30 cellular contexts compared by ENCODE assay signal in genomic region chr20:47591231-47591630, GRCh38.
A peak's percentile ranks its signal among the peaks of the same experiment; 100 is the strongest.
DNase-seq lines count a peak whose midpoint lies in the region; ATAC-seq and TF ChIP-seq lines count a peak whose summit lies in the region.
"Had no signal": no experiment of that assay in that cellular context is flagged by ENCODE, and none has a peak within 500 bp of the region (broad histone marks: within the 10 kb centered on the region; RNA-seq: fewer than 3 reads in every experiment).

No MANE protein-coding gene starts in this region.

- no peak overlapping the region for H3T11ph ChIP-seq in H9 (ENCODE audit: low read length)

- TF ChIP-seq CTCF in H9 (conservative IDR thresholded peaks at IDR 0.05): no peak
- TF ChIP-seq CTCF in GM23338 (conservative IDR thresholded peaks at IDR 0.05; ENCODE audit: low read depth in 2 of 2): no peak

- no peak overlapping the region for H3K14ac ChIP-seq in H9 (ENCODE audit: insufficient read depth, low read length)

- H3K9me3 ChIP-seq in H9 (ENCODE audit: control insufficient read depth, low read depth, low read length): no peaks in the 10 kb centered on the region
- H3K9me3 ChIP-seq in naive thymus-derived CD4-positive, alpha-beta T cell (ENCODE audit: control insufficient read depth in 2 of 3, low read length in 3 of 3): no peaks in the 10 kb centered on the region
- H3K9me3 ChIP-seq: Caco-2, heart left ventricle, pancreas had no signal

- H3K27ac ChIP-seq in H9 (ENCODE audit: insufficient read length, low read depth, low read length) (no peak overlapping the region), GM23338 (ENCODE audit: low read depth) (no peak overlapping the region)
- no peak overlapping the region for H3K27ac ChIP-seq in naive thymus-derived CD4-positive, alpha-beta T cell (ENCODE audit: low read depth, low read length)
- H3K27ac ChIP-seq: coronary artery, heart left ventricle, pancreas had no signal

- H3K27me3 ChIP-seq in H9 (ENCODE audit: insufficient read depth, low read length): no peaks in the 10 kb centered on the region
- H3K27me3 ChIP-seq in naive thymus-derived CD4-positive, alpha-beta T cell (ENCODE audit: control insufficient read depth in 2 of 2, insufficient read depth in 2 of 2, low read length in 2 of 2): no peaks in the 10 kb centered on the region
- H3K27me3 ChIP-seq in GM23338 (ENCODE audit: insufficient read depth): no peaks in the 10 kb centered on the region
- H3K27me3 ChIP-seq: heart left ventricle, pancreas had no signal

- H2BK120ac ChIP-seq in H9 (ENCODE audit: low read depth, low read length, poor library complexity, severe bottlenecking): no peak overlapping the region

- no peak overlapping the region for H4K91ac ChIP-seq in H9 (ENCODE audit: insufficient read length, low read depth, low read length)

- no peak for DNase-seq in activated T-cell treated with anti-CD3 and anti-CD28 coated beads, Interleukin-2, amount 50 U/mL, for 24 hours
- DNase-seq in activated T-cell treated with anti-CD3 and anti-CD28 coated beads, Interleukin-2, amount 50 U/mL, for 4 hours: no peak
- DNase-seq in H9 (no peak), G401 (ENCODE audit: low spot score) (no peak), GM23338 (ENCODE audit: low spot score) (no peak)
- DNase-seq in naive thymus-derived CD4-positive, alpha-beta T cell: no peak
- DNase-seq: activated gamma-delta T cell; aorta; Caco-2; DMS79; effector memory CD4-positive, alpha-beta T cell; GF-D8; heart left ventricle; KG1; MM.1S; NCI-H1417; NCI-H2029 treated with DMSO at 0.1 percent for 48 hours; NCI-H2227 treated with DMSO at 0.1 percent for 48 hours; NCI-H69; pancreas; retina; RPMI8226; small intestine had no signal

- H3K4me2 ChIP-seq in H9 (ENCODE audit: insufficient read depth, insufficient read length, low read length) (no peak overlapping the region), GM23338 (no peak overlapping the region)

- peaks cover 5% of the 10 kb centered on the region for H3K79me1 ChIP-seq in H9 (ENCODE audit: insufficient read depth, low read depth, low read length, poor library complexity, severe bottlenecking)

- H3K4ac ChIP-seq in H9 (ENCODE audit: low read depth, low read length): no peak overlapping the region

- H3K9me2 ChIP-seq in GM23338 (ENCODE audit: insufficient read depth): no peaks in the 10 kb centered on the region

- no peaks in the 10 kb centered on the region for H4K20me1 ChIP-seq in H9 (ENCODE audit: control insufficient read depth, insufficient read depth, insufficient read length)
- no peaks in the 10 kb centered on the region for H4K20me1 ChIP-seq in GM23338 (replicated peaks; ENCODE audit: insufficient read depth)

- H3K23me2 ChIP-seq in H9 (ENCODE audit: insufficient read length, low read depth, low read length, poor library complexity, severe bottlenecking): no peaks in the 10 kb centered on the region

- no peak overlapping the region for H2BK20ac ChIP-seq in H9 (ENCODE audit: low read depth, low read length, poor library complexity, severe bottlenecking)

- no peak overlapping the region for H4K8ac ChIP-seq in H9 (replicated peaks; ENCODE audit: insufficient read length, low read depth, low read length)

- H2BK5ac ChIP-seq in H9 (ENCODE audit: insufficient read length, low read length): no peak overlapping the region

- peaks cover 88% of the 10 kb centered on the region for H3K36me3 Mint-ChIP-seq in activated T-cell treated with anti-CD3 and anti-CD28 coated beads, Interleukin-2, amount 50 U/mL, for 24 hours (ENCODE audit: low read depth)
- peaks cover 36% of the 10 kb centered on the region for H3K36me3 Mint-ChIP-seq in activated T-cell treated with anti-CD3 and anti-CD28 coated beads, Interleukin-2, amount 50 U/mL, for 4 hours (ENCODE audit: insufficient read depth)
- peaks cover 2 to 23% (median 13%) of the 10 kb centered on the region in 3 experiments; a peak in 4 of 7 replicates for H3K36me3 Mint-ChIP-seq in H9 (ENCODE audit: insufficient read depth in 1 of 3, low read depth in 3 of 3)
- peaks cover 78% of the 10 kb centered on the region for H3K36me3 Mint-ChIP-seq in activated T-helper 17 cell treated with anti-CD3 and anti-CD28 coated beads, Interleukin-2, amount 50 U/mL, for 72 hours (ENCODE audit: low read depth)
- peaks cover 0 to 38% (median 24%) of the 10 kb centered on the region in 5 donors for H3K36me3 Mint-ChIP-seq in naive thymus-derived CD4-positive, alpha-beta T cell
- peaks cover 3% of the 10 kb centered on the region; the same call in 1 of the 3 replicates for H3K36me3 Mint-ChIP-seq in GM23338 (ENCODE audit: low read depth)

- H3K36me3 ChIP-seq in naive thymus-derived CD4-positive, alpha-beta T cell (ENCODE audit: control insufficient read depth in 2 of 3, insufficient read depth in 3 of 3, low read length in 3 of 3): peaks cover 0 to 6% (median 0%) of the 10 kb centered on the region in 3 experiments
- no peaks in the 10 kb centered on the region for H3K36me3 ChIP-seq in GM23338 (ENCODE audit: insufficient read depth)
- H3K36me3 ChIP-seq: pancreas had no signal

- H3K4me3 Mint-ChIP-seq in activated T-cell treated with anti-CD3 and anti-CD28 coated beads, Interleukin-2, amount 50 U/mL, for 24 hours: no peak overlapping the region
- no peak overlapping the region for H3K4me3 Mint-ChIP-seq in activated T-cell treated with anti-CD3 and anti-CD28 coated beads, Interleukin-2, amount 50 U/mL, for 4 hours
- H3K4me3 Mint-ChIP-seq in H9: no peak overlapping the region
- H3K4me3 Mint-ChIP-seq in activated T-helper 17 cell treated with anti-CD3 and anti-CD28 coated beads, Interleukin-2, amount 50 U/mL, for 72 hours: no peak overlapping the region
- peak overlapping the region in 1 of 10 donors; percentile 15 for H3K4me3 Mint-ChIP-seq in naive thymus-derived CD4-positive, alpha-beta T cell
- H3K4me3 Mint-ChIP-seq in GM23338: no peak overlapping the region
- H3K4me3 Mint-ChIP-seq: neural crest cell; T-helper 1 cell treated with Interleukin-12 subunit alpha and Interleukin-12 subunit beta and Interleukin-4 antibody, amounts not matched to agents 30 μg/mL and 1 μg/mL, for 36 hours; type B pancreatic cell had no signal

- H3K23ac ChIP-seq in H9 (ENCODE audit: insufficient read length, low read depth, low read length): no peak overlapping the region

- no peak overlapping the region for H3K18ac ChIP-seq in H9 (ENCODE audit: insufficient read length, low read depth, low read length)

- ATAC-seq in activated T-cell treated with anti-CD3 and anti-CD28 coated beads, Interleukin-2, amount 50 U/mL, for 4 hours: no peak
- no peak for ATAC-seq in activated T-helper 17 cell treated with anti-CD3 and anti-CD28 coated beads, Interleukin-2, amount 50 U/mL, for 72 hours (replicated peaks)
- no peak for ATAC-seq in naive thymus-derived CD4-positive, alpha-beta T cell
- no peak for ATAC-seq in GM18502 (IDR thresholded peaks at IDR 0.05; ENCODE audit: poor library complexity, unreplicated experiment)
- no peak for ATAC-seq in GM23338
- ATAC-seq: HCT116, heart left ventricle, pancreas had no signal

- no CpG with 5 or more reads among the region's 1 CpG for WGBS in H9 (ENCODE audit: extremely low coverage, insufficient read length, low lambda C conversion rate)

- H3K4me1 Mint-ChIP-seq in activated T-cell treated with anti-CD3 and anti-CD28 coated beads, Interleukin-2, amount 50 U/mL, for 24 hours (ENCODE audit: low read depth): peaks cover 37% of the 10 kb centered on the region
- H3K4me1 Mint-ChIP-seq in activated T-cell treated with anti-CD3 and anti-CD28 coated beads, Interleukin-2, amount 50 U/mL, for 4 hours (ENCODE audit: low read depth): peaks cover 24% of the 10 kb centered on the region
- H3K4me1 Mint-ChIP-seq in H9 (peaks cover 34 to 36% of the 10 kb centered on the region in 2 experiments), GM23338 (peaks cover 26% of the 10 kb centered on the region)
- peaks cover 14% of the 10 kb centered on the region for H3K4me1 Mint-ChIP-seq in activated T-helper 17 cell treated with anti-CD3 and anti-CD28 coated beads, Interleukin-2, amount 50 U/mL, for 72 hours
- peaks cover 10 to 49% (median 39%) of the 10 kb centered on the region in 7 donors for H3K4me1 Mint-ChIP-seq in naive thymus-derived CD4-positive, alpha-beta T cell

- no peaks in the 10 kb centered on the region for H3K9me3 Mint-ChIP-seq in activated T-cell treated with anti-CD3 and anti-CD28 coated beads, Interleukin-2, amount 50 U/mL, for 24 hours
- no peaks in the 10 kb centered on the region for H3K9me3 Mint-ChIP-seq in activated T-cell treated with anti-CD3 and anti-CD28 coated beads, Interleukin-2, amount 50 U/mL, for 4 hours
- no peaks in the 10 kb centered on the region; a peak in 1 of 5 replicates for H3K9me3 Mint-ChIP-seq in H9
- H3K9me3 Mint-ChIP-seq in activated T-helper 17 cell treated with anti-CD3 and anti-CD28 coated beads, Interleukin-2, amount 50 U/mL, for 72 hours: no peaks in the 10 kb centered on the region
- no peaks in the 10 kb centered on the region for H3K9me3 Mint-ChIP-seq in naive thymus-derived CD4-positive, alpha-beta T cell
- H3K9me3 Mint-ChIP-seq in GM23338: no peaks in the 10 kb centered on the region; the same call in 2 of the 3 replicates
- H3K9me3 Mint-ChIP-seq: neural crest cell; T-helper 1 cell treated with Interleukin-12 subunit alpha and Interleukin-12 subunit beta and Interleukin-4 antibody, amounts not matched to agents 30 μg/mL and 1 μg/mL, for 36 hours; type B pancreatic cell had no signal

- H2AFZ ChIP-seq in H9 (ENCODE audit: low read length) (no peak overlapping the region), GM23338 (no peak overlapping the region)

- H3K4me3 ChIP-seq in naive thymus-derived CD4-positive, alpha-beta T cell (ENCODE audit: low read length): no peak overlapping the region
- H3K4me3 ChIP-seq in GM23338: no peak overlapping the region
- H3K4me3 ChIP-seq: coronary artery, heart left ventricle, pancreas had no signal

- no peak overlapping the region for H2BK12ac ChIP-seq in H9 (ENCODE audit: insufficient read length, low read depth, low read length)

- no peak overlapping the region for H3K9ac ChIP-seq in H9 (ENCODE audit: extremely low read depth, insufficient read length, low read length)

- H3K79me2 ChIP-seq in H9 (ENCODE audit: insufficient read depth, low read length) (no peaks in the 10 kb centered on the region; the same call in 1 of the 2 replicates), GM23338 (replicated peaks; ENCODE audit: insufficient read depth) (peaks cover 45% of the 10 kb centered on the region)

- CTCF ChIA-PET in naive thymus-derived CD4-positive, alpha-beta T cell (lab: Charles Lee): interaction anchor here (0.6 kb wide), 1 partner anchor 22 kb away, joined by 6 read pairs; no protein-coding TSS in a partner anchor

- POLR2A ChIA-PET in naive thymus-derived CD4-positive, alpha-beta T cell (lab: Charles Lee): no interaction called here

- H3F3A ChIP-seq in GM23338 (replicated peaks; ENCODE audit: low read depth): no peaks in the 10 kb centered on the region

- no peak overlapping the region for H2BK15ac ChIP-seq in H9 (ENCODE audit: low read depth, low read length)

- H3K56ac ChIP-seq in H9 (ENCODE audit: insufficient read length, low read depth, low read length): no peak overlapping the region

- intact Hi-C loops in naive thymus-derived CD4-positive, alpha-beta T cell (cut with micrococcal nuclease): no loop called here

- H3K27me3 Mint-ChIP-seq in activated T-cell treated with anti-CD3 and anti-CD28 coated beads, Interleukin-2, amount 50 U/mL, for 24 hours: no peaks in the 10 kb centered on the region
- no peaks in the 10 kb centered on the region for H3K27me3 Mint-ChIP-seq in activated T-cell treated with anti-CD3 and anti-CD28 coated beads, Interleukin-2, amount 50 U/mL, for 4 hours (ENCODE audit: low read depth)
- H3K27me3 Mint-ChIP-seq in H9 (ENCODE audit: low read depth): peaks cover 1% of the 10 kb centered on the region; the same call in 1 of the 2 replicates
- H3K27me3 Mint-ChIP-seq in activated T-helper 17 cell treated with anti-CD3 and anti-CD28 coated beads, Interleukin-2, amount 50 U/mL, for 72 hours: no peaks in the 10 kb centered on the region
- no peaks in the 10 kb centered on the region for H3K27me3 Mint-ChIP-seq in naive thymus-derived CD4-positive, alpha-beta T cell
- H3K27me3 Mint-ChIP-seq in GM23338 (ENCODE audit: insufficient read depth, low read depth, poor library complexity): peaks cover 11% of the 10 kb centered on the region
- H3K27me3 Mint-ChIP-seq: type B pancreatic cell had no signal

- no peak overlapping the region for H4K5ac ChIP-seq in H9 (ENCODE audit: insufficient read length, low read depth, low read length)

- no peak overlapping the region for H2AK5ac ChIP-seq in H9 (ENCODE audit: insufficient read length, low read length)

- peak overlapping the region; percentile 69 for H3K27ac Mint-ChIP-seq in activated T-cell treated with anti-CD3 and anti-CD28 coated beads, Interleukin-2, amount 50 U/mL, for 24 hours
- H3K27ac Mint-ChIP-seq in H9: peak overlapping the region in 2 of 3 experiments; percentile 42 to 44; a peak in 2 of 7 replicates
- peak overlapping the region; percentile 41 for H3K27ac Mint-ChIP-seq in activated T-helper 17 cell treated with anti-CD3 and anti-CD28 coated beads, Interleukin-2, amount 50 U/mL, for 72 hours
- H3K27ac Mint-ChIP-seq in naive thymus-derived CD4-positive, alpha-beta T cell: peak overlapping the region in 8 of 9 donors; percentile 1 to 91 (median 56)
- H3K27ac Mint-ChIP-seq in GM23338: no peak overlapping the region
- H3K27ac Mint-ChIP-seq: T-helper 1 cell treated with Interleukin-12 subunit alpha and Interleukin-12 subunit beta and Interleukin-4 antibody, amounts not matched to agents 30 μg/mL and 1 μg/mL, for 36 hours; type B pancreatic cell had no signal

- in situ Hi-C loops in G401 (cut with HindIII; ENCODE audit: low sequenced_read_pairs): no loop called here

- H3K4me1 ChIP-seq in H9 (ENCODE audit: insufficient read depth, low read length) (no peaks in the 10 kb centered on the region), GM23338 (ENCODE audit: insufficient read depth) (peaks cover 18% of the 10 kb centered on the region)
- no peaks in the 10 kb centered on the region for H3K4me1 ChIP-seq in naive thymus-derived CD4-positive, alpha-beta T cell (ENCODE audit: control insufficient read depth in 2 of 2, insufficient read depth in 2 of 2, low read length in 2 of 2)
